Comparison of ENCODE assay signal across 14 cellular contexts in the genomic region with DNA sequence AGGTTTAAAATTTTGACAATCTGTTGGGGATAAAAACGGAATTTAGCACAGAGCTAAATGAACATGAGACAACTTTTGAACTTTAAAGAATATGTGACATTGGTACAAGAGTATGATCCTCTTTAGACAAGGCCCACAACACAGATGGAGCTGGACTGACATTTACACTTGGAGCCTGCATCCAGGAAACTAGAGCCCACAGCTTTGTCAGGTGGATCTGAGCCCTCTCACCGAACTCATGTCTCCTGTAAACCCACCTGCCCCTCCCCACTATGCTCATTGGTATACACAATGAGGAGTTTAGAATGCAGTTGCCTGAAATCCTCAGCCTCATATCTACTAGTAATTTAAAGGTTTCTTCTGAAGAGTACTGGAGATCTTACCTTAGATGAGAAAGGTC.
"Had no signal": no experiment of that assay in that cellular context is flagged by ENCODE, and none has a peak within 500 bp of the region (broad histone marks: within the 10 kb centered on the region; RNA-seq: fewer than 3 reads in every experiment).

No MANE protein-coding gene starts in this region.

- H3K9me3 ChIP-seq: prostate gland had no signal

- DNase-seq: activated CD4-positive, alpha-beta memory T cell treated with anti-CD3 and anti-CD28 coated beads, Interleukin-2, amount 10 ng/mL, durations not matched to agents 7 days and 5 days; activated CD4-positive, alpha-beta T cell treated with anti-CD3 and anti-CD28 coated beads for 4 hours; activated effector memory CD4-positive, alpha-beta T cell treated with anti-CD3 and anti-CD28 coated beads, Interleukin-2, amount 50 U/mL, for 16 hours; activated T-cell treated with anti-CD3 and anti-CD28 coated beads, Interleukin-2, amount 50 U/mL, for 4 hours; central memory CD4-positive, alpha-beta T cell; head of caudate nucleus; left colon; naive thymus-derived CD8-positive, alpha-beta T cell; right cardiac atrium; T-helper 2 cell had no signal

- H3K36me3 ChIP-seq: prostate gland had no signal

- H3K4me1 ChIP-seq: prostate gland had no signal

- ATAC-seq: activated naive CD4-positive, alpha-beta T cell treated with anti-CD3 and anti-CD28 coated beads, Interleukin-2, amount 50 U/mL, for 72 hours; activated T-cell treated with anti-CD3 and anti-CD28 coated beads, Interleukin-2, amount 50 U/mL, for 4 hours; naive thymus-derived CD8-positive, alpha-beta T cell; right cardiac atrium had no signal

- H3K4me3 ChIP-seq: coronary artery, lung, prostate gland had no signal

- H3K27ac ChIP-seq: coronary artery, prostate gland had no signal
